ENCODE assay signal across 17 cellular contexts in the genomic region with DNA sequence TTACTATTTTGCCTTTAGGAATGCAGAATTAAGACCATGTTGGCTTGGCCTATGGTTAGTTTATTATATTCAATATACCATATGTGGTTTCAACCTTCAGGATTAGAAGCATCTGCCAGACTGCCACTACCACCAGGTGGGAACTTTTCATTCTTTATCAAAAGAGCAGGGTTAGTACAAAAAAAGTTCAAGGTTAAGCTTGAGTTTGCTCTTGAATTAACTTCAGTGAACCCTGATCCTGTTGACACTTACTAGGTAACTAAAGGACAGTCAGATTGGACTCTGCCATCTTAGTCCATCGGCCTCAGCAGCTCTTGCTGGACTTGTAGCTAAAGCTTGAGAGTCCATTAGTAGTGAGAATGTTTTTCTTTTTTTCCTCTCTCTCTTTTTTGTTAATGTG.
"Had no signal": no experiment of that assay in that cellular context is flagged by ENCODE, and none has a peak within 500 bp of the region (broad histone marks: within the 10 kb centered on the region; RNA-seq: fewer than 3 reads in every experiment).

No MANE protein-coding gene starts in this region.

- H3K4me1 ChIP-seq: prostate gland had no signal

- H3K27me3 ChIP-seq: stomach, vagina had no signal

- DNase-seq: activated B cell treated with CpG ODN at 0.5 μM for 24 hours; activated CD4-positive, alpha-beta T cell treated with anti-CD3 and anti-CD28 coated beads, Interleukin-2, amount 10 ng/mL, durations not matched to agents 24 days and 14 days; activated CD8-positive, alpha-beta memory T cell treated with anti-CD3 and anti-CD28 coated beads for 24 hours; activated naive CD4-positive, alpha-beta T cell treated with anti-CD3 and anti-CD28 coated beads, Interleukin-2, amount 10 ng/mL, durations not matched to agents 7 days and 5 days; dermis blood vessel endothelial cell; endodermal cell; erythroblast; mesenchymal stem cell; occipital lobe; stimulated activated CD4-positive, alpha-beta T cell treated with anti-CD3 and anti-CD28 coated beads, Interleukin-15, amount 100 ng/mL, for 24 hours; stimulated activated CD4-positive, alpha-beta T cell treated with anti-CD3 and anti-CD28 coated beads, Interleukin-4, amount 100 ng/mL, for 4 hours; stomach had no signal

- H3K9me3 Mint-ChIP-seq: activated B cell treated with CpG ODN at 0.5 μM for 24 hours; activated CD4-positive, alpha-beta T cell treated with anti-CD3 and anti-CD28 coated beads, Interleukin-2, amount 10 ng/mL, durations not matched to agents 24 days and 14 days; activated naive CD4-positive, alpha-beta T cell treated with anti-CD3 and anti-CD28 coated beads, Interleukin-2, amount 10 ng/mL, durations not matched to agents 7 days and 5 days; activated T-helper 17 cell treated with anti-CD3 and anti-CD28 coated beads, Interleukin-2, amount 50 U/mL, for 72 hours; endodermal cell; natural killer cell treated with Interleukin-12 subunit alpha and Interleukin-12 subunit beta and Interleukin-15 and Interleukin-18, amount 100 ng/mL, for 72 hours; T-helper 1 cell treated with Interleukin-12 subunit alpha and Interleukin-12 subunit beta and Interleukin-4 antibody, amounts not matched to agents 30 μg/mL and 1 μg/mL, for 36 hours had no signal

- H3K27me3 Mint-ChIP-seq: activated B cell treated with CpG ODN at 0.5 μM for 24 hours; activated CD4-positive, alpha-beta T cell treated with anti-CD3 and anti-CD28 coated beads, Interleukin-2, amount 10 ng/mL, durations not matched to agents 24 days and 14 days; activated naive CD4-positive, alpha-beta T cell treated with anti-CD3 and anti-CD28 coated beads, Interleukin-2, amount 10 ng/mL, durations not matched to agents 7 days and 5 days; activated T-helper 17 cell treated with anti-CD3 and anti-CD28 coated beads, Interleukin-2, amount 50 U/mL, for 72 hours; natural killer cell treated with Interleukin-12 subunit alpha and Interleukin-12 subunit beta and Interleukin-15 and Interleukin-18, amount 100 ng/mL, for 72 hours had no signal

- H3K4me1 Mint-ChIP-seq: activated T-helper 17 cell treated with anti-CD3 and anti-CD28 coated beads, Interleukin-2, amount 50 U/mL, for 72 hours had no signal

- H3K4me3 ChIP-seq: prostate gland, stomach, vagina had no signal

- H3K27ac Mint-ChIP-seq: activated B cell treated with CpG ODN at 0.5 μM for 24 hours; activated CD4-positive, alpha-beta T cell treated with anti-CD3 and anti-CD28 coated beads, Interleukin-2, amount 10 ng/mL, durations not matched to agents 24 days and 14 days; activated naive CD4-positive, alpha-beta T cell treated with anti-CD3 and anti-CD28 coated beads, Interleukin-2, amount 10 ng/mL, durations not matched to agents 7 days and 5 days; activated T-helper 17 cell treated with anti-CD3 and anti-CD28 coated beads, Interleukin-2, amount 50 U/mL, for 72 hours; endodermal cell; natural killer cell treated with Interleukin-12 subunit alpha and Interleukin-12 subunit beta and Interleukin-15 and Interleukin-18, amount 100 ng/mL, for 72 hours; T-helper 1 cell treated with Interleukin-12 subunit alpha and Interleukin-12 subunit beta and Interleukin-4 antibody, amounts not matched to agents 30 μg/mL and 1 μg/mL, for 36 hours had no signal

- ATAC-seq: activated T-helper 17 cell treated with anti-CD3 and anti-CD28 coated beads, Interleukin-2, amount 50 U/mL, for 72 hours; natural killer cell treated with Interleukin-12 subunit alpha and Interleukin-12 subunit beta and Interleukin-15 and Interleukin-18, amount 100 ng/mL, for 72 hours had no signal

- H3K4me3 Mint-ChIP-seq: activated B cell treated with CpG ODN at 0.5 μM for 24 hours; activated CD4-positive, alpha-beta T cell treated with anti-CD3 and anti-CD28 coated beads, Interleukin-2, amount 10 ng/mL, durations not matched to agents 24 days and 14 days; activated naive CD4-positive, alpha-beta T cell treated with anti-CD3 and anti-CD28 coated beads, Interleukin-2, amount 10 ng/mL, durations not matched to agents 7 days and 5 days; activated T-helper 17 cell treated with anti-CD3 and anti-CD28 coated beads, Interleukin-2, amount 50 U/mL, for 72 hours; endodermal cell; natural killer cell treated with Interleukin-12 subunit alpha and Interleukin-12 subunit beta and Interleukin-15 and Interleukin-18, amount 100 ng/mL, for 72 hours; T-helper 1 cell treated with Interleukin-12 subunit alpha and Interleukin-12 subunit beta and Interleukin-4 antibody, amounts not matched to agents 30 μg/mL and 1 μg/mL, for 36 hours had no signal

- H3K36me3 Mint-ChIP-seq: activated naive CD4-positive, alpha-beta T cell treated with anti-CD3 and anti-CD28 coated beads, Interleukin-2, amount 10 ng/mL, durations not matched to agents 7 days and 5 days; natural killer cell treated with Interleukin-12 subunit alpha and Interleukin-12 subunit beta and Interleukin-15 and Interleukin-18, amount 100 ng/mL, for 72 hours had no signal

- H3K9me3 ChIP-seq: prostate gland, stomach, vagina had no signal

- H3K27ac ChIP-seq: prostate gland, vagina had no signal

- H3K36me3 ChIP-seq: prostate gland, stomach, vagina had no signal
